ENCODE assay signal across 27 cellular contexts in genomic region chr21:21295303-21295702, GRCh38.
DNase-seq lines count a peak whose midpoint lies in the region; ATAC-seq and TF ChIP-seq lines count a peak whose summit lies in the region.
"Had no signal": no experiment of that assay in that cellular context is flagged by ENCODE, and none has a peak within 500 bp of the region (broad histone marks: within the 10 kb centered on the region; RNA-seq: fewer than 3 reads in every experiment).

No MANE protein-coding gene starts in this region.

- POLR2A ChIA-PET in OCI-LY7 (lab: Charles Lee): no interaction called here

- H3K27me3 Mint-ChIP-seq in nephron progenitor cell (ENCODE audit: low read depth, poor library complexity): peaks cover 2% of the 10 kb centered on the region
- H3K27me3 Mint-ChIP-seq: B cell had no signal

- TF ChIP-seq CTCF in OCI-LY7 (conservative IDR thresholded peaks at IDR 0.05; ENCODE audit: low read length) (peak; percentile 26; the same call in 1 of the 2 replicates), VCaP (conservative IDR thresholded peaks at IDR 0.05) (no peak), nephron progenitor cell (IDR thresholded peaks at IDR 0.05) (no peak)

- no peaks in the 10 kb centered on the region for H3K79me2 ChIP-seq in OCI-LY7 (ENCODE audit: insufficient read depth, low read depth, low read length)

- H3K4me1 ChIP-seq in OCI-LY7 (ENCODE audit: insufficient read depth, low read length, poor library complexity, severe bottlenecking): no peaks in the 10 kb centered on the region
- H3K4me1 ChIP-seq: SJSA1 had no signal

- peaks cover 18% of the 10 kb centered on the region; the same call in 1 of the 2 replicates for H3K9me3 ChIP-seq in OCI-LY7 (ENCODE audit: low read length)
- H3K9me3 ChIP-seq: SJSA1 had no signal

- TF ChIP-seq POLR2A in GM18505 (IDR thresholded peaks at IDR 0.05; ENCODE audit: borderline replicate concordance, extremely low read depth, insufficient read depth, insufficient read length): no peak

- no peaks in the 10 kb centered on the region for H3K36me3 Mint-ChIP-seq in nephron progenitor cell (ENCODE audit: low read depth)
- H3K36me3 Mint-ChIP-seq: CD8-positive, alpha-beta T cell had no signal

- H4K20me1 ChIP-seq in OCI-LY7 (ENCODE audit: insufficient read depth, low read length): no peaks in the 10 kb centered on the region

- H3K4me3 Mint-ChIP-seq in nephron progenitor cell: no peak overlapping the region
- H3K4me3 Mint-ChIP-seq: B cell; CD8-positive, alpha-beta T cell; T-helper 1 cell treated with Interleukin-12 subunit alpha and Interleukin-12 subunit beta and Interleukin-4 antibody, amounts not matched to agents 30 μg/mL and 1 μg/mL, for 36 hours had no signal

- H3K27ac Mint-ChIP-seq in nephron progenitor cell: no peak overlapping the region
- H3K27ac Mint-ChIP-seq: B cell; CD8-positive, alpha-beta T cell; T-helper 1 cell treated with Interleukin-12 subunit alpha and Interleukin-12 subunit beta and Interleukin-4 antibody, amounts not matched to agents 30 μg/mL and 1 μg/mL, for 36 hours had no signal

- ATAC-seq in GM18505 (IDR thresholded peaks at IDR 0.05; ENCODE audit: unreplicated experiment): no peak
- ATAC-seq: CD8-positive, alpha-beta T cell had no signal

- no peaks in the 10 kb centered on the region for H3K36me3 ChIP-seq in OCI-LY7 (ENCODE audit: insufficient read depth, low read length)
- H3K36me3 ChIP-seq: SJSA1 had no signal

- no peak overlapping the region for H2AFZ ChIP-seq in OCI-LY7 (ENCODE audit: low read length)

- intact Hi-C loops in OCI-LY7 (cut with micrococcal nuclease; ENCODE audit: unreplicated experiment): no loop called here

- peak; percentile 2 for DNase-seq in DMS53 (lab: John Stamatoyannopoulos, UW)
- DNase-seq in DMS53 treated with DMSO at 0.1 percent for 48 hours (lab: John Stamatoyannopoulos, UW; ENCODE audit: unreplicated experiment): no peak
- no peak for DNase-seq in OCI-LY7 (ENCODE audit: low spot score)
- DNase-seq in NCI-H2196 (lab: John Stamatoyannopoulos, UW; ENCODE audit: unreplicated experiment): no peak
- DNase-seq in nephron progenitor cell: no peak
- DNase-seq in SKM-1 treated with dmso at 0.1 percent for 144 hours (lab: John Stamatoyannopoulos, UW; ENCODE audit: unreplicated experiment): no peak
- DNase-seq: CD8-positive, alpha-beta T cell; DMS 273 treated with DMSO at 0.1 percent for 48 hours; DND-41; HCEC 1CT; MM.1S; NCI-H1048; NCI-H1417; NCI-H1694 treated with DMSO at 0.1 percent for 48 hours; NCI-H2081; NCI-H226; NCI-H510A; NCI-H69; Right ventricle myocardium superior; SW 1271 had no signal

- H3K4me3 ChIP-seq in OCI-LY7 (ENCODE audit: low read depth, low read length, poor library complexity, severe bottlenecking): no peak overlapping the region
- H3K4me3 ChIP-seq: SJSA1 had no signal

- no peaks in the 10 kb centered on the region for H3K4me1 Mint-ChIP-seq in nephron progenitor cell
- H3K4me1 Mint-ChIP-seq: B cell had no signal

- no TSS peak for BruUV-seq in OCI-LY7 (replicated peaks; lab: Mats Ljungman, UMichigan)

- no peak overlapping the region for H3K4me2 ChIP-seq in OCI-LY7 (ENCODE audit: low read length)
- H3K4me2 ChIP-seq: KMS-11 had no signal

- H3K9me3 Mint-ChIP-seq in nephron progenitor cell: no peaks in the 10 kb centered on the region

- H3K27ac ChIP-seq in OCI-LY7 (ENCODE audit: low read depth, low read length, poor library complexity, severe bottlenecking): no peak overlapping the region
- H3K27ac ChIP-seq in VCaP: peak overlapping the region; percentile 90
- H3K27ac ChIP-seq: C4-2B, KMS-11, SJSA1 had no signal

- no peaks in the 10 kb centered on the region for H3K9me2 ChIP-seq in OCI-LY7 (ENCODE audit: insufficient read depth, low read length)

- CTCF ChIA-PET in OCI-LY7 (lab: Charles Lee; ENCODE audit: unreplicated experiment): no interaction called here
